Comparison of ENCODE assay signal across 12 cellular contexts in genomic region chr17:62808576-62808970, GRCh38. TPM values are rescaled to one million over a fixed set of nuclear protein-coding genes. Genes with fewer than 3 reads are reported as not detected.
A peak's percentile ranks its signal among the peaks of the same experiment; 100 is the strongest.
DNase-seq lines count a peak whose midpoint lies in the region; ATAC-seq, FAIRE-seq and TF ChIP-seq lines count a peak whose summit lies in the region.
"Had no signal": no experiment of that assay in that cellular context is flagged by ENCODE, and none has a peak within 500 bp of the region (broad histone marks: within the 10 kb centered on the region; RNA-seq: fewer than 3 reads in every experiment).

No MANE protein-coding gene starts in this region.

- H3K9ac ChIP-seq in GM23248 (no peak overlapping the region), parathyroid adenoma (no peak overlapping the region)

- H3K4me1 ChIP-seq in GM23248 (ENCODE audit: insufficient read depth) (peaks cover 14% of the 10 kb centered on the region), Panc1 (ENCODE audit: control insufficient read depth, insufficient read depth, low read length) (no peaks in the 10 kb centered on the region), iPS DF 6.9 (ENCODE audit: control insufficient read depth, insufficient read depth, low read length) (0 out of 2 replicates have a peak, but pooled peaks cover 2% of the 10 kb centered on the region), parathyroid adenoma (peaks cover 7% of the 10 kb centered on the region), gastrocnemius medialis (no peaks in the 10 kb centered on the region)

- POLR2A ChIA-PET in Panc1 (lab: Charles Lee), result no interaction called here

- no peaks in the 10 kb centered on the region for H3K36me3 ChIP-seq in GM23248 (ENCODE audit: low read depth)
- H3K36me3 ChIP-seq in Panc1 (ENCODE audit: control insufficient read depth, insufficient read depth, low read length), result no peaks in the 10 kb centered on the region
- no peaks in the 10 kb centered on the region for H3K36me3 ChIP-seq in iPS DF 6.9 (ENCODE audit: control insufficient read depth, insufficient read depth, low read length)
- no peaks in the 10 kb centered on the region for H3K36me3 ChIP-seq in parathyroid adenoma (ENCODE audit: control insufficient read depth, insufficient read depth, low read length)
- H3K36me3 ChIP-seq in gastrocnemius medialis, result no peaks in the 10 kb centered on the region

- WGBS in GM23248 (ENCODE audit: low coverage in 1 of 2, low lambda C conversion rate in 2 of 2, missing lambda C conversion rate in 2 of 2), 2 experiments, result 84 to 86% methylated on average over 10 of the region's 10 CpGs
- WGBS in iPS DF 6.9 (ENCODE audit: insufficient coverage, insufficient read length), result 100% methylated on average over 1 of the region's 10 CpGs

- H3K79me2 ChIP-seq in GM23248 (ENCODE audit: insufficient read depth), result no peaks in the 10 kb centered on the region
- no peaks in the 10 kb centered on the region for H3K79me2 ChIP-seq in parathyroid adenoma

- TF ChIP-seq POLR2A in gastrocnemius medialis (IDR thresholded peaks at IDR 0.05), result no peak

- H2AFZ ChIP-seq in GM23248 (peak overlapping the region; percentile 57), parathyroid adenoma (peak overlapping the region; percentile 95)

- H3K27me3 Mint-ChIP-seq in activated T-helper 1 cell treated with anti-CD3 and anti-CD28 coated beads, Interleukin-12 subunit alpha, Interleukin-12 subunit beta, Interleukin-2, Interleukin-4 antibody, amounts not matched to agents 30 ng/mL and 10 ng/mL and 1 ng/mL, durations not matched to agents 14 hours and 24 hours and 36 hours (ENCODE audit: insufficient read depth), result peaks cover 39% of the 10 kb centered on the region

- no peaks in the 10 kb centered on the region for H3K9me3 Mint-ChIP-seq in activated T-helper 1 cell treated with anti-CD3 and anti-CD28 coated beads, Interleukin-12 subunit alpha, Interleukin-12 subunit beta, Interleukin-2, Interleukin-4 antibody, amounts not matched to agents 30 ng/mL and 10 ng/mL and 1 ng/mL, durations not matched to agents 14 hours and 24 hours and 36 hours
- H3K9me3 Mint-ChIP-seq: activated T-cell treated with anti-CD3 and anti-CD28 coated beads, Interleukin-2, amount 50 U/mL, for 24 hours had no signal

- TF ChIP-seq CTCF in Panc1 (IDR thresholded peaks at IDR 0.05) (no peak), parathyroid adenoma (IDR thresholded peaks at IDR 0.05) (no peak), gastrocnemius medialis (IDR thresholded peaks at IDR 0.05 in 4 of 5, conservative IDR thresholded peaks at IDR 0.05 in 1 of 5) (no peak)

- H3K4me3 ChIP-seq in GM23248 (no peak overlapping the region), Panc1 (ENCODE audit: low read depth in 2 of 2, low read length in 2 of 2) (peak overlapping the region; percentile 30 to 46), iPS DF 6.9 (ENCODE audit: low read length) (peak overlapping the region; percentile 43; the same call in 1 of the 2 replicates), parathyroid adenoma (ENCODE audit: low read depth, low read length) (peak overlapping the region; percentile 57), gastrocnemius medialis (no peak overlapping the region)

- H3K27ac Mint-ChIP-seq in activated T-helper 1 cell treated with anti-CD3 and anti-CD28 coated beads, Interleukin-12 subunit alpha, Interleukin-12 subunit beta, Interleukin-2, Interleukin-4 antibody, amounts not matched to agents 30 ng/mL and 10 ng/mL and 1 ng/mL, durations not matched to agents 14 hours and 24 hours and 36 hours, result no peak overlapping the region
- H3K27ac Mint-ChIP-seq: activated T-cell treated with anti-CD3 and anti-CD28 coated beads, Interleukin-2, amount 50 U/mL, for 24 hours; T-cell had no signal

- DNase-seq in GM23248 (no peak), Panc1 (ENCODE audit: low read depth, low spot score) (no peak), iPS DF 6.9 (ENCODE audit: low read depth, low spot score) (no peak), gastrocnemius medialis (no peak), amniotic stem cell (lab: John Stamatoyannopoulos, UW) (no peak), RCC 7860 (ENCODE audit: low spot score) (no peak)
- no peak for DNase-seq in activated T-helper 1 cell treated with anti-CD3 and anti-CD28 coated beads, Interleukin-12 subunit alpha, Interleukin-12 subunit beta, Interleukin-2, Interleukin-4 antibody, amounts not matched to agents 30 ng/mL and 10 ng/mL and 1 ng/mL, durations not matched to agents 14 hours and 24 hours and 36 hours (ENCODE audit: low spot score)
- DNase-seq: hippocampal formation had no signal

- H3K9me3 ChIP-seq in GM23248 (ENCODE audit: low read depth) (no peaks in the 10 kb centered on the region), Panc1 (ENCODE audit: control insufficient read depth, insufficient read depth, low read depth, low read length) (no peaks in the 10 kb centered on the region), iPS DF 6.9 (ENCODE audit: control insufficient read depth, insufficient read depth, low read length) (no peaks in the 10 kb centered on the region), parathyroid adenoma (ENCODE audit: control insufficient read depth, low read length) (no peaks in the 10 kb centered on the region), gastrocnemius medialis (no peaks in the 10 kb centered on the region)

- FAIRE-seq in RCC 7860 (lab: Jason Lieb, UNC), result no peak
- FAIRE-seq: endothelial cell of umbilical vein had no signal

- H3K4me3 Mint-ChIP-seq in activated T-helper 1 cell treated with anti-CD3 and anti-CD28 coated beads, Interleukin-12 subunit alpha, Interleukin-12 subunit beta, Interleukin-2, Interleukin-4 antibody, amounts not matched to agents 30 ng/mL and 10 ng/mL and 1 ng/mL, durations not matched to agents 14 hours and 24 hours and 36 hours, result no peak overlapping the region
- H3K4me3 Mint-ChIP-seq: activated T-cell treated with anti-CD3 and anti-CD28 coated beads, Interleukin-2, amount 50 U/mL, for 24 hours had no signal

- no peaks in the 10 kb centered on the region for H3K9me2 ChIP-seq in GM23248 (ENCODE audit: insufficient read depth)

- in situ Hi-C loops in GM23248 (cut with MboI), result no loop called here
- in situ Hi-C loops in Panc1 (cut with HindIII; ENCODE audit: low pct_unique_long_range_greater_than_20kb, low sequenced_read_pairs), result no loop called here
- in situ Hi-C loops in gastrocnemius medialis (cut with MboI; ENCODE audit: low sequenced_read_pairs in 4 of 4), result loop anchor here in 1 of 4 donors (10.0 to 25.0 kb wide), 2 partner anchors 64 to 146 kb away; no protein-coding TSS in a partner anchor

- no peaks in the 10 kb centered on the region for H3K4me1 Mint-ChIP-seq in activated T-helper 1 cell treated with anti-CD3 and anti-CD28 coated beads, Interleukin-12 subunit alpha, Interleukin-12 subunit beta, Interleukin-2, Interleukin-4 antibody, amounts not matched to agents 30 ng/mL and 10 ng/mL and 1 ng/mL, durations not matched to agents 14 hours and 24 hours and 36 hours (ENCODE audit: low read depth)

- H3K27me3 ChIP-seq in GM23248 (replicated peaks; ENCODE audit: insufficient read depth) (no peaks in the 10 kb centered on the region), Panc1 (ENCODE audit: control insufficient read depth, insufficient read depth, low read length) (no peaks in the 10 kb centered on the region), iPS DF 6.9 (ENCODE audit: control insufficient read depth, insufficient read depth, low read length) (no peaks in the 10 kb centered on the region), parathyroid adenoma (ENCODE audit: control insufficient read depth, insufficient read depth, low read length) (no peaks in the 10 kb centered on the region), gastrocnemius medialis (peaks cover 7 to 17% (median 13%) of the 10 kb centered on the region in 3 donors)

- intact Hi-C loops in Panc1 (cut with micrococcal nuclease; ENCODE audit: unreplicated experiment), result no loop called here
- intact Hi-C loops in gastrocnemius medialis (cut with DNase I; ENCODE audit: low total_unique reads), result no loop called here
- intact Hi-C loops in activated T-helper 1 cell treated with anti-CD3 and anti-CD28 coated beads, Interleukin-12 subunit alpha, Interleukin-12 subunit beta, Interleukin-2, Interleukin-4 antibody, amounts not matched to agents 30 ng/mL and 10 ng/mL and 1 ng/mL, durations not matched to agents 14 hours and 24 hours and 36 hours (cut with micrococcal nuclease), result no loop called here

- CTCF ChIA-PET in Panc1 (lab: Charles Lee), result no interaction called here

- H3K4me2 ChIP-seq in GM23248 (ENCODE audit: unreplicated experiment), result peak overlapping the region; percentile 37
- peak overlapping the region; percentile 62 for H3K4me2 ChIP-seq in parathyroid adenoma (ENCODE audit: low read length)

- ATAC-seq in Panc1 (peak; percentile 22; the same call in 1 of the 2 replicates), gastrocnemius medialis (no peak)

- no TSS peak for BruUV-seq in Panc1 (replicated peaks; lab: Mats Ljungman, UMichigan)

- H3K36me3 Mint-ChIP-seq in activated T-helper 1 cell treated with anti-CD3 and anti-CD28 coated beads, Interleukin-12 subunit alpha, Interleukin-12 subunit beta, Interleukin-2, Interleukin-4 antibody, amounts not matched to agents 30 ng/mL and 10 ng/mL and 1 ng/mL, durations not matched to agents 14 hours and 24 hours and 36 hours (ENCODE audit: low read depth), result no peaks in the 10 kb centered on the region
- H3K36me3 Mint-ChIP-seq: T-cell had no signal

- H3F3A ChIP-seq in GM23248 (ENCODE audit: insufficient read depth), result 0 out of 2 replicates have a peak, but pooled peaks cover 7% of the 10 kb centered on the region

- no peak overlapping the region for H3K27ac ChIP-seq in GM23248
- H3K27ac ChIP-seq in Panc1 (ENCODE audit: low read length), result no peak overlapping the region
- H3K27ac ChIP-seq in iPS DF 6.9 (ENCODE audit: low read length), result no peak overlapping the region
- peak overlapping the region; percentile 93 for H3K27ac ChIP-seq in parathyroid adenoma
- H3K27ac ChIP-seq in gastrocnemius medialis, result no peak overlapping the region

- no peaks in the 10 kb centered on the region for H4K20me1 ChIP-seq in GM23248 (ENCODE audit: insufficient read depth)

RNA-seq across cellular contexts. Expression of gene MARCHF10, which starts 0.5 kb away (rescaled TPM):
- 1.8 and 7.1 TPM in 2 replicates for total RNA-seq in GM23248 (2014; rRNA removed; shearing (Covaris generic))
- 1.3 and 2.1 TPM in 2 replicates for polyA plus RNA-seq in GM23248 (2016; fragmentation: Nextera tagmentation; extraction: Ambion mirVana)
- total RNA-seq in Panc1 (2021; ENCODE audit: unreplicated experiment) (0.39 TPM), gastrocnemius medialis (not detected)
- polyA plus RNA-seq in Panc1 (2012; ENCODE audit: insufficient read length), result 0.91 TPM
- total RNA-seq in activated T-helper 1 cell treated with anti-CD3 and anti-CD28 coated beads, Interleukin-12 subunit alpha, Interleukin-12 subunit beta, Interleukin-2, Interleukin-4 antibody, amounts not matched to agents 30 ng/mL and 10 ng/mL and 1 ng/mL, durations not matched to agents 14 hours and 24 hours and 36 hours, result not detected in 2 replicates
- total RNA-seq: endothelial cell of umbilical vein had no signal

Comparison
In these comparisons a context has a peak if more than half of its experiments do, and no peak if none do; other contexts are left out.
1. H3K4me3 ChIP-seq: peak in Panc1 (2 of 2), iPS DF 6.9 (single experiment) and parathyroid adenoma (single experiment); none in GM23248 (single experiment) and gastrocnemius medialis (0 of 4).